In genomic region chr19:22623841-22624221, GRCh38 we compare ENCODE assay signal across 17 cellular contexts. TPM values are rescaled to one million over a fixed set of nuclear protein-coding genes. Genes with fewer than 3 reads are reported as not detected.
"Had no signal": no experiment of that assay in that cellular context is flagged by ENCODE, and none has a peak within 500 bp of the region (broad histone marks: within the 10 kb centered on the region; RNA-seq: fewer than 3 reads in every experiment).

No MANE protein-coding gene starts in this region.

- H3K36me3 ChIP-seq: adrenal gland, lower lobe of right lung, prostate gland, tibial artery, vagina had no signal

- ATAC-seq: foreskin keratinocyte, WTC11 had no signal

- H3K9me3 ChIP-seq: adrenal gland, lower lobe of right lung, prostate gland, tibial artery, vagina had no signal

- H3K27me3 ChIP-seq: foreskin keratinocyte, vagina had no signal

- H3K4me1 ChIP-seq: adrenal gland, foreskin keratinocyte, lower lobe of right lung, prostate gland had no signal

- H3K27ac ChIP-seq: adrenal gland, foreskin keratinocyte, lower lobe of right lung, prostate gland, tibial artery, vagina had no signal

- DNase-seq: activated naive CD4-positive, alpha-beta T cell; activated T-cell treated with anti-CD3 and anti-CD28 coated beads, Interleukin-2, amount 50 U/mL, for 1 hour; adrenal gland; effector CD8-positive, alpha-beta T cell; erythroblast; foreskin keratinocyte; lower lobe of right lung; naive B cell; stimulated activated CD4-positive, alpha-beta T cell treated with anti-CD3 and anti-CD28 coated beads, Interleukin-4, amount 100 ng/mL, for 24 hours; stimulated activated naive CD4-positive, alpha-beta T cell treated with Interleukin-2 at 50 U/mL for 16 hours; T1000; tibial artery had no signal

- H3K4me3 ChIP-seq: lower lobe of right lung, prostate gland had no signal

RNA-seq across cellular contexts. Expression of gene ZNF492, which starts 10.3 kb away (rescaled TPM):
- total RNA-seq: chondrocyte, vagina had no signal
- polyA plus RNA-seq: neural cell had no signal
